ENCODE assay signal across 18 cellular contexts in the genomic region with DNA sequence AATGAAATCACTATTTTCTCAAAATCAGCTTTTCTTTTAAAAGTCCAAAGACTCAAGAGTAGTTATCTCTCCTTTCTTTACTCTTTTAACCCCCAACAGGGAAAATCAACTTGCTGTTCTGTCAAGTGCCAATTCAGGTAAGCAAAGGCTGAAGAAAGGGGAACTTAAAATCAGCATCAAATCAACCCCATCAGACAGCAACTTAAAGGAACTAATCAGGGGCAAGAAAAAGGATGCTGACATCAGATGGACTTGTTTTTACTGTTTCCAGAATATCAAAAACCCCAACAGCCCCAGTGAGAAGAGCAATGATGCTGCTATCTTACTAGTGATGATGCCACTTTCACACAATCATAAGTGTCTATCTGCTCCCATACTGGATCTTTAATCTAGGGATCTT. TPM values are rescaled to one million over a fixed set of nuclear protein-coding genes. Genes with fewer than 3 reads are reported as not detected.
A peak's percentile ranks its signal among the peaks of the same experiment; 100 is the strongest.
DNase-seq lines count a peak whose midpoint lies in the region; ATAC-seq and TF ChIP-seq lines count a peak whose summit lies in the region.
"Had no signal": no experiment of that assay in that cellular context is flagged by ENCODE, and none has a peak within 500 bp of the region (broad histone marks: within the 10 kb centered on the region; RNA-seq: fewer than 3 reads in every experiment).

No MANE protein-coding gene starts in this region.

- H3K27ac Mint-ChIP-seq in CD8-positive, alpha-beta T cell = peak overlapping the region; percentile 71
- H3K27ac Mint-ChIP-seq in HFFc6 = peak overlapping the region; percentile 32; the same call in 1 of the 2 replicates
- peak overlapping the region; percentile 76 for H3K27ac Mint-ChIP-seq in activated B cell treated with CpG ODN at 0.5 μM for 24 hours
- peak overlapping the region; percentile 83 to 95 (median 89) for H3K27ac Mint-ChIP-seq in naive B cell

- no peaks in the 10 kb centered on the region for H3K9me3 Mint-ChIP-seq in CD8-positive, alpha-beta T cell
- no peaks in the 10 kb centered on the region for H3K9me3 Mint-ChIP-seq in HFFc6
- H3K9me3 Mint-ChIP-seq in activated B cell treated with CpG ODN at 0.5 μM for 24 hours = no peaks in the 10 kb centered on the region
- H3K9me3 Mint-ChIP-seq in naive B cell = no peaks in the 10 kb centered on the region
- H3K9me3 Mint-ChIP-seq: activated T-cell treated with anti-CD3 and anti-CD28 coated beads, Interleukin-2, amount 50 U/mL, for 4 hours had no signal

- H3K27me3 ChIP-seq in CD8-positive, alpha-beta T cell (ENCODE audit: insufficient read depth, low read length) = no peaks in the 10 kb centered on the region
- H3K27me3 ChIP-seq: ascending aorta, testis had no signal

- no peak for ATAC-seq in CD8-positive, alpha-beta T cell
- ATAC-seq in activated B cell treated with CpG ODN at 0.5 μM for 24 hours (ENCODE audit: low read depth) = peak; percentile 8
- peak; percentile 45 to 46 for ATAC-seq in naive B cell (ENCODE audit: low read depth in 2 of 2)
- no peak for ATAC-seq in GM19467 (IDR thresholded peaks at IDR 0.05; ENCODE audit: unreplicated experiment)
- ATAC-seq: activated T-cell treated with anti-CD3 and anti-CD28 coated beads, Interleukin-2, amount 50 U/mL, for 4 hours; left ventricle myocardium superior; right cardiac atrium had no signal

- peaks cover 56% of the 10 kb centered on the region for H3K36me3 Mint-ChIP-seq in CD8-positive, alpha-beta T cell
- H3K36me3 Mint-ChIP-seq in HFFc6 (ENCODE audit: low read depth) (peaks cover 26% of the 10 kb centered on the region; the same call in 1 of the 2 replicates), activated B cell treated with CpG ODN at 0.5 μM for 24 hours (ENCODE audit: low read depth) (peaks cover 50% of the 10 kb centered on the region), naive B cell (peaks cover 0 to 4% of the 10 kb centered on the region in 2 donors)

- POLR2A ChIA-PET in CD8-positive, alpha-beta T cell (lab: Charles Lee) = interaction anchor here (1.3 to 4.0 kb wide), 3 partner anchors 9 to 43 kb away, joined by 3 to 12 read pairs (median 5); no protein-coding TSS in a partner anchor
- POLR2A ChIA-PET in activated B cell treated with CpG ODN at 0.5 μM for 24 hours (lab: Charles Lee) = interaction anchor here (1.5 to 3.6 kb wide), 3 partner anchors 9 to 99 kb away, joined by 6 to 33 read pairs (median 8); a partner anchor contains a TSS

- DNase-seq in CD8-positive, alpha-beta T cell = no peak
- DNase-seq in HFFc6 = no peak
- no peak for DNase-seq in activated B cell treated with CpG ODN at 0.5 μM for 24 hours
- DNase-seq in naive B cell = peak; percentile 55
- DNase-seq in COLO829 (ENCODE audit: low spot score) = no peak
- DNase-seq in ecto neural progenitor cell (ENCODE audit: low spot score) = no peak
- DNase-seq: activated CD4-positive, CD25-positive, alpha-beta regulatory T cell treated with anti-CD3 and anti-CD28 coated beads, Interleukin-2, amount 50 U/mL, for 72 hours; activated T-cell treated with anti-CD3 and anti-CD28 coated beads, Interleukin-2, amount 50 U/mL, for 4 hours; C1 segment of cervical spinal cord; foreskin melanocyte; left ventricle myocardium superior; NCI-H2081 treated with DMSO at 0.1 percent for 48 hours; right cardiac atrium; SW 1271; testis had no signal

- CTCF ChIA-PET in CD8-positive, alpha-beta T cell (lab: Charles Lee) = interaction anchor here (0.6 to 1.0 kb wide), 2 partner anchors 112 to 113 kb away, joined by 3 read pairs; no protein-coding TSS in a partner anchor
- CTCF ChIA-PET in activated B cell treated with CpG ODN at 0.5 μM for 24 hours (lab: Charles Lee) = interaction anchor here (7.9 kb wide), 1 partner anchor 10 kb away, joined by 55 read pairs; no protein-coding TSS in a partner anchor

- H3K9me3 ChIP-seq in CD8-positive, alpha-beta T cell (ENCODE audit: low read length) = no peaks in the 10 kb centered on the region
- H3K9me3 ChIP-seq: ascending aorta, testis had no signal

- intact Hi-C loops in CD8-positive, alpha-beta T cell (cut with DNase I, micrococcal nuclease) = no loop called here
- intact Hi-C loops in activated B cell treated with CpG ODN at 0.5 μM for 24 hours (cut with micrococcal nuclease) = loop anchor here (5.0 kb wide), 1 partner anchor 34 kb away; no protein-coding TSS in a partner anchor

- H3K4me3 Mint-ChIP-seq in CD8-positive, alpha-beta T cell = peak overlapping the region; percentile 15
- H3K4me3 Mint-ChIP-seq in HFFc6 = no peak overlapping the region
- H3K4me3 Mint-ChIP-seq in activated B cell treated with CpG ODN at 0.5 μM for 24 hours = peak overlapping the region; percentile 28
- H3K4me3 Mint-ChIP-seq in naive B cell = peak overlapping the region in 6 of 8 donors; percentile 12 to 99 (median 65)
- H3K4me3 Mint-ChIP-seq: activated T-cell treated with anti-CD3 and anti-CD28 coated beads, Interleukin-2, amount 50 U/mL, for 4 hours had no signal

- H3K4me1 Mint-ChIP-seq in CD8-positive, alpha-beta T cell (ENCODE audit: low read depth) = peaks cover 61% of the 10 kb centered on the region
- peaks cover 62% of the 10 kb centered on the region for H3K4me1 Mint-ChIP-seq in HFFc6 (ENCODE audit: low read depth)
- H3K4me1 Mint-ChIP-seq in activated B cell treated with CpG ODN at 0.5 μM for 24 hours = peaks cover 71% of the 10 kb centered on the region
- H3K4me1 Mint-ChIP-seq in naive B cell = peaks cover 43 to 69% (median 60%) of the 10 kb centered on the region in 3 donors

- peaks cover 44% of the 10 kb centered on the region for H3K4me1 ChIP-seq in CD8-positive, alpha-beta T cell (ENCODE audit: insufficient read depth, low read length)

- H3K27ac ChIP-seq in CD8-positive, alpha-beta T cell (ENCODE audit: low read depth, low read length) = no peak overlapping the region
- H3K27ac ChIP-seq: ascending aorta, coronary artery had no signal

- peaks cover 6% of the 10 kb centered on the region for H3K36me3 ChIP-seq in CD8-positive, alpha-beta T cell (ENCODE audit: insufficient read depth, low read length)

- no peak overlapping the region for H3K4me3 ChIP-seq in CD8-positive, alpha-beta T cell (ENCODE audit: low read depth, low read length)
- H3K4me3 ChIP-seq: ascending aorta, coronary artery, testis had no signal

- H3K27me3 Mint-ChIP-seq in CD8-positive, alpha-beta T cell (ENCODE audit: low read depth) = no peaks in the 10 kb centered on the region
- H3K27me3 Mint-ChIP-seq in HFFc6 (ENCODE audit: insufficient read depth) = no peaks in the 10 kb centered on the region; the same call in 1 of the 2 replicates
- no peaks in the 10 kb centered on the region for H3K27me3 Mint-ChIP-seq in activated B cell treated with CpG ODN at 0.5 μM for 24 hours
- H3K27me3 Mint-ChIP-seq in naive B cell = no peaks in the 10 kb centered on the region

- no peak for TF ChIP-seq CTCF in CD8-positive, alpha-beta T cell (IDR thresholded peaks at IDR 0.05)
- no peak for TF ChIP-seq CTCF in HFFc6 (IDR thresholded peaks at IDR 0.05)
- no peak for TF ChIP-seq CTCF in activated B cell treated with CpG ODN at 0.5 μM for 24 hours (IDR thresholded peaks at IDR 0.05)

RNA-seq across cellular contexts. Expression of a gene that starts 3.4 kb away (rescaled TPM):
- total RNA-seq in CD8-positive, alpha-beta T cell = 100 to 1,000 TPM; 197 to 198 TPM
- total RNA-seq in HFFc6 (2021; fragmentation: NEBNext Ultra II Directional; extraction: Animal tissue kit (Norgen Biotek cat#: 25700)) = 10 to 100 TPM; 54.2 to 60.4 (median 57.3) TPM
- 153 and 192 TPM in 2 replicates for total RNA-seq in activated B cell treated with CpG ODN at 0.5 μM for 24 hours
- polyA plus RNA-seq in naive B cell (ENCODE audit: low read depth in 6 of 6) = 10 to 100 TPM; 17.3 to 56.0 (median 33.5) TPM

RNA-seq across cellular contexts. Expression of a gene that starts 19.1 kb away (rescaled TPM):
- 100 to 1,000 TPM; 417 to 429 TPM for total RNA-seq in CD8-positive, alpha-beta T cell
- total RNA-seq in HFFc6 (2021; fragmentation: NEBNext Ultra II Directional; extraction: Animal tissue kit (Norgen Biotek cat#: 25700)) = 100 to 1,000 TPM; 690 to 799 (median 765) TPM
- total RNA-seq in activated B cell treated with CpG ODN at 0.5 μM for 24 hours = 499 and 503 TPM in 2 replicates
- 1,000 to 10,000 TPM in 1 of 6 donors, 100 to 1,000 TPM in 5; 711 to 1,110 (median 809) TPM for polyA plus RNA-seq in naive B cell (ENCODE audit: low read depth in 6 of 6)

Comparison
In these comparisons a context has a peak if more than half of its experiments do, and no peak if none do; other contexts are left out.
1. ATAC-seq: peak in activated B cell treated with CpG ODN at 0.5 μM for 24 hours (single experiment) and naive B cell (2 of 2); none in CD8-positive, alpha-beta T cell (single experiment) and GM19467 (single experiment).
2. H3K27ac Mint-ChIP-seq: peak in every context shown above with its lines; median percentile 89 in naive B cell; 76 in activated B cell treated with CpG ODN at 0.5 μM for 24 hours; 71 in CD8-positive, alpha-beta T cell; 32 in HFFc6.